In the genomic region with DNA sequence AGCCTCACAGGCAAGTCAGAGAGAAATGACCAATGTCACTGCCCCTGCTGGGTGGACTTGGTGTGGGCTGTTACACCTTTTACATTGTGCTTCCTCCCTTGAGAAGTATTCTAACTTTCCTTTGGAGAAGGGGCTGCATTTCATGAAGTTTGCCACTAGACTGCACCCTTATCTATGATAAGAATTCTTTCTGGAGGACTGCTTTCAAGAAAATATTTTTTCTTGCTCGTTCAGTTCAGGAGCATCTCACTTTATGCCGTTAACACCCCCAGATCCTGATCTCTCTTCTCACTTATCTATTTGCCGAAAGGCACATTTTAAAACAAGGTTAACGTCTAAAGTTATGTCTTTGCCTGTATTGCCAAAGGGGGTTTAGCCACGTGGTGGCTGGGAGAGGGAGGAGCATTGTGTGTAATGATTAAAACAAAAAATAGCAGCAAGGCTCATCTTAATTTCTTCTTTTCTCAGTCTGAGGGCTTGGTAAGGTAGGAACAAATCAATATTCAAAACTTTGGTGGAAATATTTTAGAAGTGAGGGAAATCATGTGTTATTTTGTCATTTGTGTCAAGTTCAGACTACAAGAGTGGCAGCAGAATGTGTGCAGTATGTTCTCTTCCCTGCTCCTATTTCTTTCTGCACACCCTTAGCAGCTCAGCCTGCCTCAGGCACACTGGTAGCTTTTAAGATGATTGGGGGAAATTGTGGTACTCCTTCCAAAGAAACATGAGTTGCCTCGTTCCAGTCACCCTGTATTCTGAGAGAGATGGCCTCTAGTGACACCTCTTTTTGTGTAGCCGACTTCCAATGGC, we compare ENCODE assay signal across 8 cellular contexts. TPM values are rescaled to one million over a fixed set of nuclear protein-coding genes. Genes with fewer than 3 reads are reported as not detected.
DNase-seq lines count a peak whose midpoint lies in the region; ATAC-seq and TF ChIP-seq lines count a peak whose summit lies in the region.

No MANE protein-coding gene starts in this region.

- H3K36me3 Mint-ChIP-seq in activated T-cell treated with anti-CD3 and anti-CD28 coated beads, Interleukin-2, amount 50 U/mL, for 72 hours (ENCODE audit: insufficient read depth in 2 of 2), result no peaks in the 10 kb centered on the region

- H3K4me1 Mint-ChIP-seq in activated T-cell treated with anti-CD3 and anti-CD28 coated beads, Interleukin-2, amount 50 U/mL, for 72 hours (ENCODE audit: low read depth), result peaks cover 31% of the 10 kb centered on the region

- H3K27me3 ChIP-seq in body of pancreas (peaks cover 0 to 26% of the 10 kb centered on the region in 2 donors), mesendoderm (ENCODE audit: insufficient read depth, low read length, poor library complexity) (peaks cover 11% of the 10 kb centered on the region)

- H4K8ac ChIP-seq in mesendoderm (ENCODE audit: low read depth, low read length), result no peak overlapping the region

- H3K56ac ChIP-seq in mesendoderm (ENCODE audit: low read length), result no peak overlapping the region

- ATAC-seq in body of pancreas (no peak), GM19397 (IDR thresholded peaks at IDR 0.05; ENCODE audit: unreplicated experiment) (no peak)
- no peak for ATAC-seq in activated T-cell treated with anti-CD3 and anti-CD28 coated beads, Interleukin-2, amount 50 U/mL, for 72 hours (replicated peaks in 1 of 2)

- H3K9ac ChIP-seq in mesendoderm (ENCODE audit: low read length), result no peak overlapping the region

- TF ChIP-seq CTCF in body of pancreas (IDR thresholded peaks at IDR 0.05), result peak in 4 of 7 experiments; percentile 15 to 35 (median 30)

- H3K4me1 ChIP-seq in body of pancreas (peaks cover 34% of the 10 kb centered on the region), mesendoderm (ENCODE audit: control insufficient read depth, low read depth, low read length) (peaks cover 4% of the 10 kb centered on the region)

- peaks cover 48% of the 10 kb centered on the region for H3K27me3 Mint-ChIP-seq in activated T-cell treated with anti-CD3 and anti-CD28 coated beads, Interleukin-2, amount 50 U/mL, for 72 hours (ENCODE audit: low read depth)

- H3K27ac ChIP-seq in body of pancreas (no peak overlapping the region), mesendoderm (ENCODE audit: low read depth, low read length) (no peak overlapping the region)

- H3K36me3 ChIP-seq in body of pancreas (replicated peaks in 1 of 2; ENCODE audit: insufficient read depth in 1 of 2, low read depth in 2 of 2) (no peaks in the 10 kb centered on the region), mesendoderm (ENCODE audit: control insufficient read depth, insufficient read depth, low read length) (no peaks in the 10 kb centered on the region)

- no peak overlapping the region for H3K4ac ChIP-seq in mesendoderm (ENCODE audit: low read depth, low read length)

- H3K9me3 ChIP-seq in body of pancreas, result no peaks in the 10 kb centered on the region

- H3K79me2 ChIP-seq in mesendoderm (ENCODE audit: control insufficient read depth, insufficient read depth, low read length), result no peaks in the 10 kb centered on the region

- H3K27ac Mint-ChIP-seq in activated T-cell treated with anti-CD3 and anti-CD28 coated beads, Interleukin-2, amount 50 U/mL, for 72 hours, result no peak overlapping the region

- no peak overlapping the region for H2AK5ac ChIP-seq in mesendoderm (ENCODE audit: low read length)

- peak; percentile 57 for DNase-seq in EH (ENCODE audit: low read depth)
- peak; percentile 5 for DNase-seq in NCI-H146 treated with DMSO at 0.1 percent for 48 hours (lab: John Stamatoyannopoulos, UW; ENCODE audit: unreplicated experiment)
- DNase-seq in body of pancreas, result no peak
- DNase-seq in mesendoderm, result peak; percentile 81
- no peak for DNase-seq in globus pallidus (ENCODE audit: low spot score)
- DNase-seq in stimulated activated CD4-positive, alpha-beta T cell treated with anti-CD3 and anti-CD28 coated beads, Interleukin-15, amount 100 ng/mL, for 24 hours, result no peak
- DNase-seq in activated T-cell treated with anti-CD3 and anti-CD28 coated beads, Interleukin-2, amount 50 U/mL, for 72 hours, result no peak

- H3K23ac ChIP-seq in mesendoderm (ENCODE audit: low read length), result no peak overlapping the region

- no peak overlapping the region for H2BK15ac ChIP-seq in mesendoderm (replicated peaks; ENCODE audit: low read depth)

- no peak overlapping the region for H3K4me3 ChIP-seq in body of pancreas
- no peak overlapping the region for H3K4me3 ChIP-seq in mesendoderm (ENCODE audit: low read length)

- H2BK5ac ChIP-seq in mesendoderm (ENCODE audit: low read length), result no peak overlapping the region

- WGBS in body of pancreas, 2 donors, result 24 to 26% methylated on average over 7 of the region's 7 CpGs
- WGBS in mesendoderm (ENCODE audit: extremely low coverage, insufficient coverage, low lambda C conversion rate), result no CpG with 5 or more reads among the region's 7 CpGs

- no peak overlapping the region for H3K18ac ChIP-seq in mesendoderm (ENCODE audit: low read length)

- no peak overlapping the region for H3K4me2 ChIP-seq in mesendoderm (ENCODE audit: low read length)

- H4K5ac ChIP-seq in mesendoderm (ENCODE audit: low read length), result no peak overlapping the region

- H2BK120ac ChIP-seq in mesendoderm (ENCODE audit: low read depth, low read length), result no peak overlapping the region

- H3K9me3 Mint-ChIP-seq in activated T-cell treated with anti-CD3 and anti-CD28 coated beads, Interleukin-2, amount 50 U/mL, for 72 hours, result no peaks in the 10 kb centered on the region

- no peak for TF ChIP-seq POLR2A in body of pancreas (IDR thresholded peaks at IDR 0.05)

- intact Hi-C loops in body of pancreas (cut with DNase I), result no loop called here

- peak overlapping the region in 1 of 2 donors; percentile 24 for H3K4me3 Mint-ChIP-seq in activated T-cell treated with anti-CD3 and anti-CD28 coated beads, Interleukin-2, amount 50 U/mL, for 72 hours

- no peaks in the 10 kb centered on the region for H3K79me1 ChIP-seq in mesendoderm (ENCODE audit: low read length)

RNA-seq across cellular contexts. Expression of a gene that starts 1.6 kb away (rescaled TPM):
- total RNA-seq in body of pancreas, result 100 to 1,000 TPM in 1 of 2 donors, 10 to 100 TPM in 1; 35.8 to 415 TPM
- polyA plus RNA-seq in mesendoderm (2013, experiment 1 of 2), result 0.35 TPM
- polyA plus RNA-seq in mesendoderm (2013, experiment 2 of 2), result 0.32 TPM
- not detected for total RNA-seq in activated T-cell treated with anti-CD3 and anti-CD28 coated beads, Interleukin-2, amount 50 U/mL, for 72 hours

Comparison
In these comparisons a context has a peak if more than half of its experiments do, and no peak if none do; other contexts are left out.
1. DNase-seq: peak in EH (single experiment), NCI-H146 treated with DMSO at 0.1 percent for 48 hours (single experiment) and mesendoderm (single experiment); none in body of pancreas (0 of 4), globus pallidus (single experiment), stimulated activated CD4-positive, alpha-beta T cell treated with anti-CD3 and anti-CD28 coated beads, Interleukin-15, amount 100 ng/mL, for 24 hours (single experiment) and activated T-cell treated with anti-CD3 and anti-CD28 coated beads, Interleukin-2, amount 50 U/mL, for 72 hours (0 of 2).
2. RNA of a gene that starts 1.6 kb away (total RNA-seq): 35.8 to 415 TPM in body of pancreas; not detected in activated T-cell treated with anti-CD3 and anti-CD28 coated beads, Interleukin-2, amount 50 U/mL, for 72 hours; every median in the first group is over 10 times any median in the second.